8 cellular contexts compared by ENCODE assay signal in genomic region chr9:137236238-137236935, GRCh38. TPM values are rescaled to one million over a fixed set of nuclear protein-coding genes. Genes with fewer than 3 reads are reported as not detected.
DNase-seq lines count a peak whose midpoint lies in the region; ATAC-seq and TF ChIP-seq lines count a peak whose summit lies in the region.

No MANE protein-coding gene starts in this region.

- H3K27me3 Mint-ChIP-seq in activated T-helper 1 cell treated with anti-CD3 and anti-CD28 coated beads, Interleukin-12 subunit alpha, Interleukin-12 subunit beta, Interleukin-2, Interleukin-4 antibody, amounts not matched to agents 30 ng/mL and 10 ng/mL and 1 ng/mL, durations not matched to agents 14 hours and 24 hours and 36 hours (ENCODE audit: insufficient read depth), result peaks cover 5% of the 10 kb centered on the region
- H3K27me3 Mint-ChIP-seq in neural progenitor cell (ENCODE audit: insufficient read depth, low read depth), result peaks cover 2% of the 10 kb centered on the region

- H3K79me2 ChIP-seq in neural progenitor cell (ENCODE audit: low read depth), result peaks cover 15% of the 10 kb centered on the region

- intact Hi-C loops in activated T-helper 1 cell treated with anti-CD3 and anti-CD28 coated beads, Interleukin-12 subunit alpha, Interleukin-12 subunit beta, Interleukin-2, Interleukin-4 antibody, amounts not matched to agents 30 ng/mL and 10 ng/mL and 1 ng/mL, durations not matched to agents 14 hours and 24 hours and 36 hours (cut with micrococcal nuclease), result loop anchor here (1.0 kb wide), 4 partner anchors 9 to 118 kb away; partner anchors contain the start of genes NELFB and RNF224
- intact Hi-C loops in stomach (cut with DNase I; ENCODE audit: low total_unique reads), result loop anchor here (10.0 kb wide), 1 partner anchor 52 kb away; the partner anchor contains the start of genes ANAPC2 and SSNA1

- no peak overlapping the region for H3K9ac ChIP-seq in neural progenitor cell

- H2AFZ ChIP-seq in neural progenitor cell (replicated peaks), result no peak overlapping the region

- ATAC-seq in GM19023 (IDR thresholded peaks at IDR 0.05; ENCODE audit: unreplicated experiment), result no peak

- H3K27ac Mint-ChIP-seq in activated T-helper 1 cell treated with anti-CD3 and anti-CD28 coated beads, Interleukin-12 subunit alpha, Interleukin-12 subunit beta, Interleukin-2, Interleukin-4 antibody, amounts not matched to agents 30 ng/mL and 10 ng/mL and 1 ng/mL, durations not matched to agents 14 hours and 24 hours and 36 hours, result no peak overlapping the region
- no peak overlapping the region for H3K27ac Mint-ChIP-seq in neural progenitor cell

- DNase-seq in GM06990 (ENCODE audit: extremely low read depth, insufficient read length), result peak; percentile 85
- peak; percentile 90 for DNase-seq in RKO (ENCODE audit: low spot score)
- DNase-seq in activated T-helper 1 cell treated with anti-CD3 and anti-CD28 coated beads, Interleukin-12 subunit alpha, Interleukin-12 subunit beta, Interleukin-2, Interleukin-4 antibody, amounts not matched to agents 30 ng/mL and 10 ng/mL and 1 ng/mL, durations not matched to agents 14 hours and 24 hours and 36 hours (ENCODE audit: low spot score), result peak; percentile 83
- peak; percentile 53 for DNase-seq in fibroblast of peridontal ligament (ENCODE audit: extremely low read depth)
- peak; percentile 93 for DNase-seq in neural progenitor cell (ENCODE audit: low spot score)
- DNase-seq in stomach, result peak; percentile 93

- no peaks in the 10 kb centered on the region for H3K9me3 ChIP-seq in neural progenitor cell (ENCODE audit: low read depth)
- no peaks in the 10 kb centered on the region for H3K9me3 ChIP-seq in stomach

- H3K36me3 ChIP-seq in GM06990 (ENCODE audit: control insufficient read depth, insufficient read depth, low read length), result no peaks in the 10 kb centered on the region
- no peaks in the 10 kb centered on the region for H3K36me3 ChIP-seq in neural progenitor cell
- no peaks in the 10 kb centered on the region for H3K36me3 ChIP-seq in stomach

- WGBS in stomach, 5 donors, result 8 to 11% (median 9%) methylated on average over 16 to 31 of the region's 31 CpGs

- H3K4me3 Mint-ChIP-seq in activated T-helper 1 cell treated with anti-CD3 and anti-CD28 coated beads, Interleukin-12 subunit alpha, Interleukin-12 subunit beta, Interleukin-2, Interleukin-4 antibody, amounts not matched to agents 30 ng/mL and 10 ng/mL and 1 ng/mL, durations not matched to agents 14 hours and 24 hours and 36 hours, result no peak overlapping the region
- no peak overlapping the region for H3K4me3 Mint-ChIP-seq in neural progenitor cell

- TF ChIP-seq POLR2A in stomach (IDR thresholded peaks at IDR 0.05), result no peak

- H4K20me1 ChIP-seq in neural progenitor cell (ENCODE audit: low read depth), result peaks cover 27% of the 10 kb centered on the region

- TF ChIP-seq CTCF in GM06990 (IDR thresholded peaks at IDR 0.05; ENCODE audit: insufficient read depth, low read length, poor library complexity, severe bottlenecking), result peak; percentile 99
- peak; percentile 99 for TF ChIP-seq CTCF in LNCAP (IDR thresholded peaks at IDR 0.05)
- peak; percentile 100 for TF ChIP-seq CTCF in neural progenitor cell (IDR thresholded peaks at IDR 0.05)
- peak in 5 of 7 experiments; percentile 98 to 100 (median 99) for TF ChIP-seq CTCF in stomach (IDR thresholded peaks at IDR 0.05)

- H3K4me1 ChIP-seq in neural progenitor cell, result peaks cover 8% of the 10 kb centered on the region
- H3K4me1 ChIP-seq in stomach, result peaks cover 27 to 60% (median 57%) of the 10 kb centered on the region in 4 donors

- H3K27me3 ChIP-seq in GM06990 (replicated peaks; ENCODE audit: control insufficient read depth, insufficient read depth, low read length), result no peaks in the 10 kb centered on the region; the same call in 1 of the 2 replicates
- no peaks in the 10 kb centered on the region for H3K27me3 ChIP-seq in neural progenitor cell
- H3K27me3 ChIP-seq in stomach, result peaks cover 15 to 49% (median 42%) of the 10 kb centered on the region in 3 donors

- H3K9me3 Mint-ChIP-seq in activated T-helper 1 cell treated with anti-CD3 and anti-CD28 coated beads, Interleukin-12 subunit alpha, Interleukin-12 subunit beta, Interleukin-2, Interleukin-4 antibody, amounts not matched to agents 30 ng/mL and 10 ng/mL and 1 ng/mL, durations not matched to agents 14 hours and 24 hours and 36 hours, result no peaks in the 10 kb centered on the region
- no peaks in the 10 kb centered on the region for H3K9me3 Mint-ChIP-seq in neural progenitor cell

- H3K27ac ChIP-seq in neural progenitor cell (no peak overlapping the region), stomach (peak overlapping the region in 2 of 5 donors; percentile 24 to 37)

- no peaks in the 10 kb centered on the region for H3K4me1 Mint-ChIP-seq in activated T-helper 1 cell treated with anti-CD3 and anti-CD28 coated beads, Interleukin-12 subunit alpha, Interleukin-12 subunit beta, Interleukin-2, Interleukin-4 antibody, amounts not matched to agents 30 ng/mL and 10 ng/mL and 1 ng/mL, durations not matched to agents 14 hours and 24 hours and 36 hours (ENCODE audit: low read depth)
- H3K4me1 Mint-ChIP-seq in neural progenitor cell, result peaks cover 13% of the 10 kb centered on the region

- peak overlapping the region; percentile 67 for H3K4me2 ChIP-seq in neural progenitor cell

- peaks cover 18% of the 10 kb centered on the region for H3F3A ChIP-seq in neural progenitor cell (ENCODE audit: low read depth)

- H3K4me3 ChIP-seq in GM06990 (replicated peaks; ENCODE audit: low read depth, low read length) (peak overlapping the region; percentile 31; the same call in 1 of the 2 replicates), neural progenitor cell (peak overlapping the region; percentile 5), stomach (peak overlapping the region in 3 of 4 donors; percentile 14 to 38 (median 34))

- no peak for TF ChIP-seq EP300 in stomach (IDR thresholded peaks at IDR 0.05)

- peaks cover 4% of the 10 kb centered on the region for H3K36me3 Mint-ChIP-seq in activated T-helper 1 cell treated with anti-CD3 and anti-CD28 coated beads, Interleukin-12 subunit alpha, Interleukin-12 subunit beta, Interleukin-2, Interleukin-4 antibody, amounts not matched to agents 30 ng/mL and 10 ng/mL and 1 ng/mL, durations not matched to agents 14 hours and 24 hours and 36 hours (ENCODE audit: low read depth)
- peaks cover 3% of the 10 kb centered on the region for H3K36me3 Mint-ChIP-seq in neural progenitor cell

RNA-seq across cellular contexts. Expression of gene TUBB4B, which starts 4.7 kb away (rescaled TPM):
- total RNA-seq in activated T-helper 1 cell treated with anti-CD3 and anti-CD28 coated beads, Interleukin-12 subunit alpha, Interleukin-12 subunit beta, Interleukin-2, Interleukin-4 antibody, amounts not matched to agents 30 ng/mL and 10 ng/mL and 1 ng/mL, durations not matched to agents 14 hours and 24 hours and 36 hours, result 277 and 280 TPM in 2 replicates
- 183 and 367 TPM in 2 replicates for total RNA-seq in neural progenitor cell (ENCODE audit: low replicate concordance)
- 100 to 1,000 TPM in 4 of 5 donors, 10 to 100 TPM in 1; 69.4 to 170 (median 115) TPM for total RNA-seq in stomach
- 100 to 1,000 TPM; 188 to 292 (median 215) TPM for polyA plus RNA-seq in stomach

RNA-seq across cellular contexts. Expression of gene SLC34A3, which starts 5.7 kb away (rescaled TPM):
- total RNA-seq in activated T-helper 1 cell treated with anti-CD3 and anti-CD28 coated beads, Interleukin-12 subunit alpha, Interleukin-12 subunit beta, Interleukin-2, Interleukin-4 antibody, amounts not matched to agents 30 ng/mL and 10 ng/mL and 1 ng/mL, durations not matched to agents 14 hours and 24 hours and 36 hours, result not detected in 2 replicates
- total RNA-seq in neural progenitor cell (ENCODE audit: low replicate concordance) (not detected in 2 replicates), stomach (under 1 TPM in 1 of 5 donors, not detected in 4; 0.18 TPM)
- polyA plus RNA-seq in stomach, result under 1 TPM in 1 of 3 donors, not detected in 2; 0.53 TPM

RNA-seq across cellular contexts. Expression of gene RNF224, which starts 9.1 kb away (rescaled TPM):
- total RNA-seq in activated T-helper 1 cell treated with anti-CD3 and anti-CD28 coated beads, Interleukin-12 subunit alpha, Interleukin-12 subunit beta, Interleukin-2, Interleukin-4 antibody, amounts not matched to agents 30 ng/mL and 10 ng/mL and 1 ng/mL, durations not matched to agents 14 hours and 24 hours and 36 hours, result 0.29 TPM in 1 of 2 replicates, not detected in the other
- total RNA-seq in neural progenitor cell (ENCODE audit: low replicate concordance) (not detected in 2 replicates), stomach (not detected)
- polyA plus RNA-seq in stomach, result 1 to 10 TPM in 1 of 3 donors, not detected in 2; 1.0 TPM

RNA-seq across cellular contexts. Expression of gene CYSRT1, which starts 11.4 kb away (rescaled TPM):
- 0.49 and 0.60 TPM in 2 replicates for total RNA-seq in activated T-helper 1 cell treated with anti-CD3 and anti-CD28 coated beads, Interleukin-12 subunit alpha, Interleukin-12 subunit beta, Interleukin-2, Interleukin-4 antibody, amounts not matched to agents 30 ng/mL and 10 ng/mL and 1 ng/mL, durations not matched to agents 14 hours and 24 hours and 36 hours
- total RNA-seq in neural progenitor cell (ENCODE audit: low replicate concordance) (0.56 TPM in 1 of 2 replicates, not detected in the other), stomach (1 to 10 TPM in 1 of 5 donors, under 1 TPM in 1, not detected in 3; 0.92 to 3.6 TPM)
- 10 to 100 TPM in 1 of 3 donors, 1 to 10 TPM in 2; 2.7 to 47.3 (median 3.4) TPM for polyA plus RNA-seq in stomach

RNA-seq across cellular contexts. Expression of gene RNF208, which starts 14.3 kb away (rescaled TPM):
- total RNA-seq in activated T-helper 1 cell treated with anti-CD3 and anti-CD28 coated beads, Interleukin-12 subunit alpha, Interleukin-12 subunit beta, Interleukin-2, Interleukin-4 antibody, amounts not matched to agents 30 ng/mL and 10 ng/mL and 1 ng/mL, durations not matched to agents 14 hours and 24 hours and 36 hours, result 9.3 and 11.0 TPM in 2 replicates
- 0.77 and 0.84 TPM in 2 replicates for total RNA-seq in neural progenitor cell (ENCODE audit: low replicate concordance)
- total RNA-seq in stomach, result 10 to 100 TPM in 1 of 5 donors, 1 to 10 TPM in 2, under 1 TPM in 1, not detected in 1; 0.45 to 18.7 (median 3.3) TPM
- polyA plus RNA-seq in stomach, result 10 to 100 TPM; 11.8 to 13.9 (median 13.9) TPM
